ENCODE assay signal across 8 cellular contexts in the genomic region with DNA sequence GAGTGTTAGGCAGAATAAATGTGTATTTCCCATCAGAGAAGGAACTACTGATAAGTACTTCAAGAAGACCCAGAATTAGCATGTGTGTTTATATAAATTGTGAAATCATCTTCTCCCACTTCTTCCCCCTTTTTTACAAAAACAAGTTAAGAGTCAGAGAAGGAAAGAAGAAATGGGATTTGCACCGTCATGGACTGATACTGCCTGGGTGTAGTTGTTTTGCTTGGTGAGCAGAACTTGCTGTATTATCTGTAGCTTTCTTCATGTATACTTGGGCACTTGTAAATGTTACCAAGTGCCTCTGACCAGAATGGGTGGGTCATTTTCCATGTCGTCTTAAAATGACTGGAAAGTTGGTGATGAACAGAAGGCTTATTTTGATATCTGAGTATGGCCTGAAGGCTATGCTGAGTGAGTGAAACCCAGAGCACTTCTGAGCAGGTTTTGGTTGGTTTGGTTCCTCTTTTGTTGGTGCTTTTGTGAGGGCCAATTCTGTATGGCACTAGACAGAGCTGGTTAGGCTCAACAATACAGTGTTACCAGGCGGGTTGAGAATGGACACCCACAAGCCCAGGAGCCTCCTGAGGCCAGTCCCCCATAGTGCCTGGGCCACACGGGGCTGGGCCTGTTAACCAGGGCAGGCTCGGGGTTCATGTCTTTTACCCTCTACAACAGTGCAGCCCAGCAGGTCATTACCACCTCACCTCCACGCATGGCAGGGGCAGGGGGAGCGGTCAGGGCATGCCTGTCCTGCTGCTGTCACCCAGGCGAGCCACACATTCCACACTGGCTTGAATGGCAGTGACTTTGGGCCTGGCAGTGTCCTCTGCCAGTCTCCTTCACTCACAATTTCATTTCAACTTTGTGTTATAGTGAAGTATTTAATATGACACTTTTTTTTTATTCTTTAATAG.
DNase-seq lines count a peak whose midpoint lies in the region; ATAC-seq and TF ChIP-seq lines count a peak whose summit lies in the region.

No MANE protein-coding gene starts in this region.

- WGBS in liver, result 66% methylated on average over 8 of the region's 8 CpGs

- H3K9me3 ChIP-seq in liver (ENCODE audit: control insufficient read depth in 4 of 4, low read length in 3 of 4), result no peaks in the 10 kb centered on the region

- H3K27ac ChIP-seq in liver (ENCODE audit: low read depth in 1 of 2, low read length in 2 of 2), result peak overlapping the region; percentile 46 to 53

- no peak for TF ChIP-seq RAD21 in liver (IDR thresholded peaks at IDR 0.05)

- ATAC-seq in GM19025 (IDR thresholded peaks at IDR 0.05; ENCODE audit: low read depth, unreplicated experiment), result peak; percentile 98
- peak; percentile 92 for ATAC-seq in HG02970 (IDR thresholded peaks at IDR 0.05; ENCODE audit: low FRiP score, unreplicated experiment)

- H3K4me3 ChIP-seq in liver (ENCODE audit: low read depth in 1 of 3, low read length in 3 of 3), result no peak overlapping the region

- TF ChIP-seq CTCF in liver (IDR thresholded peaks at IDR 0.05; ENCODE audit: low read depth, low read length, missing input control), result no peak

- no peaks in the 10 kb centered on the region for H3K36me3 ChIP-seq in liver (ENCODE audit: control insufficient read depth in 4 of 4, insufficient read depth in 3 of 4, low read depth in 1 of 4, low read length in 3 of 4)

- H3K4me1 ChIP-seq in liver (ENCODE audit: control insufficient read depth in 4 of 4, insufficient read depth in 4 of 4, low read length in 3 of 4), result peaks cover 19 to 59% (median 53%) of the 10 kb centered on the region in 4 donors

- H3K27me3 ChIP-seq in liver (ENCODE audit: control insufficient read depth in 4 of 4, insufficient read depth in 4 of 4, low read length in 3 of 4), result no peaks in the 10 kb centered on the region

- H3K9ac ChIP-seq in liver (ENCODE audit: low read depth in 1 of 2, low read length in 2 of 2), result no peak overlapping the region

- DNase-seq in SIG-M5 treated with dmso at 0.1 percent for 504 hours (lab: John Stamatoyannopoulos, UW; ENCODE audit: unreplicated experiment) (peak; percentile 83), HPDE6-E6E7 (ENCODE audit: extremely low spot score) (no peak), NCI-H2171 treated with DMSO at 0.1 percent for 48 hours (lab: John Stamatoyannopoulos, UW) (no peak), HuH-7.5 (ENCODE audit: low spot score) (no peak), NCI-H1417 (lab: John Stamatoyannopoulos, UW) (no peak)

TF ChIP-seq in liver, 16 proteins besides CTCF, POLR2A, EP300 and RAD21:
- TF ChIP-seq EGR1 (IDR thresholded peaks at IDR 0.05; ENCODE audit: low read depth in 2 of 2) (no peak), HNF4A (conservative IDR thresholded peaks at IDR 0.05) (no peak), TAF1 (conservative IDR thresholded peaks at IDR 0.05) (no peak), RXRA (IDR thresholded peaks at IDR 0.05) (peak; percentile 38 to 42)
- TF ChIP-seq, protein P1, sequence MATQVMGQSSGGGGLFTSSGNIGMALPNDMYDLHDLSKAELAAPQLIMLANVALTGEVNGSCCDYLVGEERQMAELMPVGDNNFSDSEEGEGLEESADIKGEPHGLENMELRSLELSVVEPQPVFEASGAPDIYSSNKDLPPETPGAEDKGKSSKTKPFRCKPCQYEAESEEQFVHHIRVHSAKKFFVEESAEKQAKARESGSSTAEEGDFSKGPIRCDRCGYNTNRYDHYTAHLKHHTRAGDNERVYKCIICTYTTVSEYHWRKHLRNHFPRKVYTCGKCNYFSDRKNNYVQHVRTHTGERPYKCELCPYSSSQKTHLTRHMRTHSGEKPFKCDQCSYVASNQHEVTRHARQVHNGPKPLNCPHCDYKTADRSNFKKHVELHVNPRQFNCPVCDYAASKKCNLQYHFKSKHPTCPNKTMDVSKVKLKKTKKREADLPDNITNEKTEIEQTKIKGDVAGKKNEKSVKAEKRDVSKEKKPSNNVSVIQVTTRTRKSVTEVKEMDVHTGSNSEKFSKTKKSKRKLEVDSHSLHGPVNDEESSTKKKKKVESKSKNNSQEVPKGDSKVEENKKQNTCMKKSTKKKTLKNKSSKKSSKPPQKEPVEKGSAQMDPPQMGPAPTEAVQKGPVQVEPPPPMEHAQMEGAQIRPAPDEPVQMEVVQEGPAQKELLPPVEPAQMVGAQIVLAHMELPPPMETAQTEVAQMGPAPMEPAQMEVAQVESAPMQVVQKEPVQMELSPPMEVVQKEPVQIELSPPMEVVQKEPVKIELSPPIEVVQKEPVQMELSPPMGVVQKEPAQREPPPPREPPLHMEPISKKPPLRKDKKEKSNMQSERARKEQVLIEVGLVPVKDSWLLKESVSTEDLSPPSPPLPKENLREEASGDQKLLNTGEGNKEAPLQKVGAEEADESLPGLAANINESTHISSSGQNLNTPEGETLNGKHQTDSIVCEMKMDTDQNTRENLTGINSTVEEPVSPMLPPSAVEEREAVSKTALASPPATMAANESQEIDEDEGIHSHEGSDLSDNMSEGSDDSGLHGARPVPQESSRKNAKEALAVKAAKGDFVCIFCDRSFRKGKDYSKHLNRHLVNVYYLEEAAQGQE (IDR thresholded peaks at IDR 0.05), result no peak
TF ChIP-seq in liver: peak in this region for 1.
